In genomic region chr4:151894246-151894645, GRCh38 we compare ENCODE assay signal across 34 cellular contexts.
"Had no signal": no experiment of that assay in that cellular context is flagged by ENCODE, and none has a peak within 500 bp of the region (broad histone marks: within the 10 kb centered on the region; RNA-seq: fewer than 3 reads in every experiment).

No MANE protein-coding gene starts in this region.

- H3K36me3 ChIP-seq: adrenal gland, brain microvascular endothelial cell, breast epithelium had no signal

- DNase-seq: activated B cell treated with CpG ODN at 0.5 μM for 24 hours; activated CD4-positive, alpha-beta memory T cell treated with anti-CD3 and anti-CD28 coated beads for 36 hours; activated CD4-positive, alpha-beta T cell treated with anti-CD3 and anti-CD28 coated beads for 4 hours; activated CD4-positive, alpha-beta T cell treated with anti-CD3 and anti-CD28 coated beads, Interleukin-2, amount 10 ng/mL, durations not matched to agents 24 days and 14 days; activated CD4-positive, alpha-beta T cell treated with anti-CD3 and anti-CD28 coated beads, Interleukin-2, amount 50 U/mL, for 1 hour; activated CD4-positive, alpha-beta T cell treated with anti-CD3 and anti-CD28 coated beads, Interleukin-2, amount 50 U/mL, for 4 hours; activated CD4-positive, CD25-positive, alpha-beta regulatory T cell treated with anti-CD3 and anti-CD28 coated beads, Interleukin-2, amount 50 U/mL, for 72 hours; activated CD8-positive, alpha-beta memory T cell treated with anti-CD3 and anti-CD28 coated beads, Interleukin-2, amount 50 U/mL, for 4 hours; activated CD8-positive, alpha-beta T cell treated with anti-CD3 and anti-CD28 coated beads for 36 hours; activated effector memory CD4-positive, alpha-beta T cell treated with anti-CD3 and anti-CD28 coated beads, Interleukin-2, amount 50 U/mL, for 16 hours; activated gamma-delta T cell treated with Interleukin-2 at 50 U/mL for 16 hours; activated naive CD4-positive, alpha-beta T cell; activated naive CD4-positive, alpha-beta T cell treated with anti-CD3 and anti-CD28 coated beads for 36 hours; activated naive CD4-positive, alpha-beta T cell treated with anti-CD3 and anti-CD28 coated beads, Interleukin-2, amount 50 U/mL, for 16 hours; activated naive CD8-positive, alpha-beta T cell treated with anti-CD3 and anti-CD28 coated beads for 36 hours; activated T-cell treated with anti-CD3 and anti-CD28 coated beads for 4 hours; activated T-cell treated with anti-CD3 and anti-CD28 coated beads, Interleukin-2, amount 50 U/mL, for 1 hour; activated T-cell treated with anti-CD3 and anti-CD28 coated beads, Interleukin-2, amount 50 U/mL, for 4 hours; activated T-cell treated with anti-CD3 and anti-CD28 coated beads, Interleukin-2, amount 50 U/mL, for 72 hours; adrenal gland; amniotic stem cell; aorta; body of pancreas; brain microvascular endothelial cell; central memory CD4-positive, alpha-beta T cell; T-helper 2 cell; T-helper 9 cell had no signal

- H3K36me3 Mint-ChIP-seq: activated CD4-positive, alpha-beta memory T cell treated with anti-CD3 and anti-CD28 coated beads for 36 hours; activated naive CD4-positive, alpha-beta T cell treated with anti-CD3 and anti-CD28 coated beads, Interleukin-2, amount 50 U/mL, for 72 hours; activated naive CD8-positive, alpha-beta T cell treated with anti-CD3 and anti-CD28 coated beads for 36 hours had no signal

- H3K9me3 ChIP-seq: adrenal gland, body of pancreas, breast epithelium had no signal

- H3K27me3 Mint-ChIP-seq: activated B cell treated with CpG ODN at 0.5 μM for 24 hours; activated CD4-positive, alpha-beta memory T cell treated with anti-CD3 and anti-CD28 coated beads for 36 hours; activated CD4-positive, alpha-beta T cell treated with anti-CD3 and anti-CD28 coated beads, Interleukin-2, amount 10 ng/mL, durations not matched to agents 24 days and 14 days; activated CD8-positive, alpha-beta T cell treated with anti-CD3 and anti-CD28 coated beads for 36 hours; activated naive CD8-positive, alpha-beta T cell treated with anti-CD3 and anti-CD28 coated beads for 36 hours; activated T-helper 17 cell treated with anti-CD3 and anti-CD28 coated beads, Interleukin-2, amount 50 U/mL, for 72 hours had no signal

- H3K9me3 Mint-ChIP-seq: activated B cell treated with CpG ODN at 0.5 μM for 24 hours; activated CD4-positive, alpha-beta memory T cell treated with anti-CD3 and anti-CD28 coated beads for 36 hours; activated CD8-positive, alpha-beta T cell treated with anti-CD3 and anti-CD28 coated beads for 36 hours; activated naive CD4-positive, alpha-beta T cell treated with anti-CD3 and anti-CD28 coated beads for 36 hours; activated naive CD8-positive, alpha-beta T cell treated with anti-CD3 and anti-CD28 coated beads for 36 hours; activated T-cell treated with anti-CD3 and anti-CD28 coated beads, Interleukin-2, amount 50 U/mL, for 4 hours; activated T-helper 1 cell treated with anti-CD3 and anti-CD28 coated beads, Interleukin-12 subunit alpha, Interleukin-12 subunit beta, Interleukin-2, Interleukin-4 antibody, amounts not matched to agents 30 ng/mL and 10 ng/mL and 1 ng/mL, durations not matched to agents 14 hours and 24 hours and 36 hours; activated T-helper 17 cell treated with anti-CD3 and anti-CD28 coated beads, Interleukin-2, amount 50 U/mL, for 72 hours had no signal

- H3K27ac ChIP-seq: adrenal gland, body of pancreas, brain microvascular endothelial cell, breast epithelium, VCaP had no signal

- H3K4me1 ChIP-seq: adrenal gland, body of pancreas, breast epithelium had no signal

- H3K4me1 Mint-ChIP-seq: activated B cell treated with CpG ODN at 0.5 μM for 24 hours; activated naive CD8-positive, alpha-beta T cell treated with anti-CD3 and anti-CD28 coated beads for 36 hours; activated T-helper 17 cell treated with anti-CD3 and anti-CD28 coated beads, Interleukin-2, amount 50 U/mL, for 72 hours had no signal

- H3K27me3 ChIP-seq: adrenal gland, body of pancreas, brain microvascular endothelial cell, breast epithelium had no signal

- H3K4me3 Mint-ChIP-seq: activated B cell treated with CpG ODN at 0.5 μM for 24 hours; activated CD4-positive, alpha-beta memory T cell treated with anti-CD3 and anti-CD28 coated beads for 36 hours; activated CD4-positive, alpha-beta T cell treated with anti-CD3 and anti-CD28 coated beads, Interleukin-2, amount 10 ng/mL, durations not matched to agents 24 days and 14 days; activated CD8-positive, alpha-beta T cell treated with anti-CD3 and anti-CD28 coated beads for 36 hours; activated naive CD4-positive, alpha-beta T cell treated with anti-CD3 and anti-CD28 coated beads for 36 hours; activated naive CD8-positive, alpha-beta T cell treated with anti-CD3 and anti-CD28 coated beads for 36 hours; activated T-cell treated with anti-CD3 and anti-CD28 coated beads, Interleukin-2, amount 50 U/mL, for 4 hours; activated T-cell treated with anti-CD3 and anti-CD28 coated beads, Interleukin-2, amount 50 U/mL, for 72 hours; activated T-helper 1 cell treated with anti-CD3 and anti-CD28 coated beads, Interleukin-12 subunit alpha, Interleukin-12 subunit beta, Interleukin-2, Interleukin-4 antibody, amounts not matched to agents 30 ng/mL and 10 ng/mL and 1 ng/mL, durations not matched to agents 14 hours and 24 hours and 36 hours; activated T-helper 17 cell treated with anti-CD3 and anti-CD28 coated beads, Interleukin-2, amount 50 U/mL, for 72 hours; T-helper 1 cell treated with Interleukin-12 subunit alpha and Interleukin-12 subunit beta and Interleukin-4 antibody, amounts not matched to agents 30 μg/mL and 1 μg/mL, for 36 hours; T-helper 2 cell treated with Interferon-gamma antibody and Interleukin-4, amounts not matched to agents 5 μg/mL and 100 μg/mL, for 36 hours had no signal

- ATAC-seq: activated CD8-positive, alpha-beta T cell treated with anti-CD3 and anti-CD28 coated beads for 36 hours; activated naive CD4-positive, alpha-beta T cell treated with anti-CD3 and anti-CD28 coated beads, Interleukin-2, amount 50 U/mL, for 72 hours; activated T-cell treated with anti-CD3 and anti-CD28 coated beads, Interleukin-2, amount 50 U/mL, for 4 hours; activated T-cell treated with anti-CD3 and anti-CD28 coated beads, Interleukin-2, amount 50 U/mL, for 72 hours; activated T-helper 17 cell treated with anti-CD3 and anti-CD28 coated beads, Interleukin-2, amount 50 U/mL, for 72 hours; body of pancreas had no signal

- H3K4me3 ChIP-seq: adrenal gland, body of pancreas, breast epithelium had no signal

- H3K27ac Mint-ChIP-seq: activated B cell treated with CpG ODN at 0.5 μM for 24 hours; activated CD4-positive, alpha-beta memory T cell treated with anti-CD3 and anti-CD28 coated beads for 36 hours; activated CD4-positive, alpha-beta T cell treated with anti-CD3 and anti-CD28 coated beads, Interleukin-2, amount 10 ng/mL, durations not matched to agents 24 days and 14 days; activated CD8-positive, alpha-beta T cell treated with anti-CD3 and anti-CD28 coated beads for 36 hours; activated naive CD4-positive, alpha-beta T cell treated with anti-CD3 and anti-CD28 coated beads for 36 hours; activated naive CD4-positive, alpha-beta T cell treated with anti-CD3 and anti-CD28 coated beads, Interleukin-2, amount 50 U/mL, for 72 hours; activated naive CD8-positive, alpha-beta T cell treated with anti-CD3 and anti-CD28 coated beads for 36 hours; activated T-cell treated with anti-CD3 and anti-CD28 coated beads, Interleukin-2, amount 50 U/mL, for 72 hours; activated T-helper 1 cell treated with anti-CD3 and anti-CD28 coated beads, Interleukin-12 subunit alpha, Interleukin-12 subunit beta, Interleukin-2, Interleukin-4 antibody, amounts not matched to agents 30 ng/mL and 10 ng/mL and 1 ng/mL, durations not matched to agents 14 hours and 24 hours and 36 hours; activated T-helper 17 cell treated with anti-CD3 and anti-CD28 coated beads, Interleukin-2, amount 50 U/mL, for 72 hours; T-helper 1 cell treated with Interleukin-12 subunit alpha and Interleukin-12 subunit beta and Interleukin-4 antibody, amounts not matched to agents 30 μg/mL and 1 μg/mL, for 36 hours; T-helper 2 cell treated with Interferon-gamma antibody and Interleukin-4, amounts not matched to agents 5 μg/mL and 100 μg/mL, for 36 hours had no signal
